In genomic region chr12:113466770-113467153, GRCh38 we compare ENCODE assay signal across 13 cellular contexts. TPM values are rescaled to one million over a fixed set of nuclear protein-coding genes. Genes with fewer than 3 reads are reported as not detected.
DNase-seq lines count a peak whose midpoint lies in the region; ATAC-seq and TF ChIP-seq lines count a peak whose summit lies in the region.
"Had no signal": no experiment of that assay in that cellular context is flagged by ENCODE, and none has a peak within 500 bp of the region (broad histone marks: within the 10 kb centered on the region; RNA-seq: fewer than 3 reads in every experiment).

No MANE protein-coding gene starts in this region.

- H3K27me3 ChIP-seq in breast epithelium = peaks cover 20 to 98% of the 10 kb centered on the region in 2 donors
- H3K27me3 ChIP-seq in iPS-20b (ENCODE audit: insufficient read depth, low read length) = peaks cover 100% of the 10 kb centered on the region

- no TSS peak for BruUV-seq in MCF 10A (replicated peaks; lab: Mats Ljungman, UMichigan)

- CTCF ChIA-PET in MCF 10A (lab: Yijun Ruan, JAX) = interaction anchor here (1.0 kb wide), 1 partner anchor 446 kb away, joined by 3 read pairs; no protein-coding TSS in a partner anchor

- TF ChIP-seq CTCF in breast epithelium (IDR thresholded peaks at IDR 0.05) = no peak
- no peak for TF ChIP-seq CTCF in MCF 10A (IDR thresholded peaks at IDR 0.05; ENCODE audit: unreplicated experiment)

- H3K27ac ChIP-seq in breast epithelium = no peak overlapping the region
- no peak overlapping the region for H3K27ac ChIP-seq in iPS-20b (ENCODE audit: low read length)
- H3K27ac ChIP-seq: suprapubic skin had no signal

- intact Hi-C loops in breast epithelium (cut with DNase I; ENCODE audit: low total_unique reads) (no loop called here), MCF 10A (cut with micrococcal nuclease) (no loop called here)

- H3K36me3 ChIP-seq in breast epithelium (no peaks in the 10 kb centered on the region), iPS-20b (ENCODE audit: insufficient read depth, low read depth, low read length) (no peaks in the 10 kb centered on the region)
- H3K36me3 ChIP-seq: suprapubic skin had no signal

- peak overlapping the region in 2 of 3 donors; percentile 39 to 61 for H3K4me3 ChIP-seq in breast epithelium
- peak overlapping the region; percentile 70 for H3K4me3 ChIP-seq in iPS-20b (ENCODE audit: low read length)

- no peak overlapping the region for H3K27ac Mint-ChIP-seq in MCF 10A (ENCODE audit: low read depth, unreplicated experiment)
- H3K27ac Mint-ChIP-seq in activated naive CD8-positive, alpha-beta T cell treated with anti-CD3 and anti-CD28 coated beads, Interleukin-2, amount 10 ng/mL, durations not matched to agents 7 days and 5 days = peak overlapping the region; percentile 7
- H3K27ac Mint-ChIP-seq in stimulated activated naive CD8-positive, alpha-beta T cell treated with anti-CD3 and anti-CD28 coated beads, Interleukin-15, amount 100 ng/mL, for 72 hours = no peak overlapping the region

- H3K36me3 Mint-ChIP-seq in MCF 10A (ENCODE audit: insufficient read depth, unreplicated experiment) = no peaks in the 10 kb centered on the region
- H3K36me3 Mint-ChIP-seq in activated naive CD8-positive, alpha-beta T cell treated with anti-CD3 and anti-CD28 coated beads, Interleukin-2, amount 10 ng/mL, durations not matched to agents 7 days and 5 days = no peaks in the 10 kb centered on the region

- H3K4me3 Mint-ChIP-seq in MCF 10A (ENCODE audit: unreplicated experiment) = no peak overlapping the region
- peak overlapping the region; percentile 26 for H3K4me3 Mint-ChIP-seq in activated naive CD8-positive, alpha-beta T cell treated with anti-CD3 and anti-CD28 coated beads, Interleukin-2, amount 10 ng/mL, durations not matched to agents 7 days and 5 days
- H3K4me3 Mint-ChIP-seq in stimulated activated naive CD8-positive, alpha-beta T cell treated with anti-CD3 and anti-CD28 coated beads, Interleukin-15, amount 100 ng/mL, for 72 hours = peak overlapping the region; percentile 59 to 74

- no peak overlapping the region for H3K9ac ChIP-seq in iPS-20b (ENCODE audit: low read depth, low read length)

- POLR2A ChIA-PET in MCF 10A (lab: Yijun Ruan, JAX) = no interaction called here
- POLR2A ChIA-PET in activated naive CD8-positive, alpha-beta T cell treated with anti-CD3 and anti-CD28 coated beads, Interleukin-2, amount 10 ng/mL, durations not matched to agents 7 days and 5 days (lab: Charles Lee) = no interaction called here

- peaks cover 86% of the 10 kb centered on the region for H3K27me3 Mint-ChIP-seq in MCF 10A (ENCODE audit: insufficient read depth, unreplicated experiment)
- H3K27me3 Mint-ChIP-seq in activated naive CD8-positive, alpha-beta T cell treated with anti-CD3 and anti-CD28 coated beads, Interleukin-2, amount 10 ng/mL, durations not matched to agents 7 days and 5 days = peaks cover 79% of the 10 kb centered on the region
- H3K27me3 Mint-ChIP-seq in stimulated activated naive CD8-positive, alpha-beta T cell treated with anti-CD3 and anti-CD28 coated beads, Interleukin-15, amount 100 ng/mL, for 72 hours = peaks cover 94% of the 10 kb centered on the region

- no peak for TF ChIP-seq POLR2A in breast epithelium (IDR thresholded peaks at IDR 0.05)

- peaks cover 8% of the 10 kb centered on the region for H3K9me3 Mint-ChIP-seq in MCF 10A (ENCODE audit: unreplicated experiment)
- peaks cover 3% of the 10 kb centered on the region for H3K9me3 Mint-ChIP-seq in activated naive CD8-positive, alpha-beta T cell treated with anti-CD3 and anti-CD28 coated beads, Interleukin-2, amount 10 ng/mL, durations not matched to agents 7 days and 5 days
- H3K9me3 Mint-ChIP-seq in stimulated activated naive CD8-positive, alpha-beta T cell treated with anti-CD3 and anti-CD28 coated beads, Interleukin-15, amount 100 ng/mL, for 72 hours = no peaks in the 10 kb centered on the region

- no peak for DNase-seq in breast epithelium (ENCODE audit: low spot score in 2 of 2)
- DNase-seq in MCF 10A (ENCODE audit: unreplicated experiment) = no peak
- no peak for DNase-seq in activated naive CD8-positive, alpha-beta T cell treated with anti-CD3 and anti-CD28 coated beads, Interleukin-2, amount 10 ng/mL, durations not matched to agents 7 days and 5 days
- DNase-seq in stimulated activated naive CD8-positive, alpha-beta T cell treated with anti-CD3 and anti-CD28 coated beads, Interleukin-15, amount 100 ng/mL, for 72 hours = no peak
- no peak for DNase-seq in dermis blood vessel endothelial cell
- DNase-seq in stimulated activated naive CD4-positive, alpha-beta T cell (lab: John Stamatoyannopoulos, UW) = no peak
- DNase-seq: AML-193; cerebellar nuclear complex; stimulated activated CD4-positive, alpha-beta T cell treated with anti-CD3 and anti-CD28 coated beads, Interleukin-2, amount 100 ng/mL, for 24 hours had no signal

- peaks cover 13 to 27% of the 10 kb centered on the region in 2 donors for H3K4me1 ChIP-seq in breast epithelium
- peaks cover 22% of the 10 kb centered on the region; the same call in 1 of the 2 replicates for H3K4me1 ChIP-seq in iPS-20b (ENCODE audit: insufficient read depth, low read length)

- ATAC-seq in activated naive CD8-positive, alpha-beta T cell treated with anti-CD3 and anti-CD28 coated beads, Interleukin-2, amount 10 ng/mL, durations not matched to agents 7 days and 5 days (ENCODE audit: low read depth) = no peak
- no peak for ATAC-seq in stimulated activated naive CD8-positive, alpha-beta T cell treated with anti-CD3 and anti-CD28 coated beads, Interleukin-15, amount 100 ng/mL, for 72 hours
- ATAC-seq in HG02970 (IDR thresholded peaks at IDR 0.05; ENCODE audit: low FRiP score, unreplicated experiment) = no peak

- H3K4me1 Mint-ChIP-seq in MCF 10A (ENCODE audit: insufficient read depth, unreplicated experiment) = peaks cover 6% of the 10 kb centered on the region
- peaks cover 25% of the 10 kb centered on the region for H3K4me1 Mint-ChIP-seq in activated naive CD8-positive, alpha-beta T cell treated with anti-CD3 and anti-CD28 coated beads, Interleukin-2, amount 10 ng/mL, durations not matched to agents 7 days and 5 days
- peaks cover 36% of the 10 kb centered on the region for H3K4me1 Mint-ChIP-seq in stimulated activated naive CD8-positive, alpha-beta T cell treated with anti-CD3 and anti-CD28 coated beads, Interleukin-15, amount 100 ng/mL, for 72 hours

- no peaks in the 10 kb centered on the region for H3K9me3 ChIP-seq in breast epithelium
- H3K9me3 ChIP-seq in iPS-20b (ENCODE audit: insufficient read depth, low read depth, low read length) = peaks cover 9% of the 10 kb centered on the region; the same call in 1 of the 2 replicates
- H3K9me3 ChIP-seq: suprapubic skin had no signal

RNA-seq across cellular contexts. Expression of gene LHX5, which starts 4.9 kb away (rescaled TPM):
- total RNA-seq in breast epithelium (not detected), MCF 10A (2022) (not detected in 2 replicates), dermis blood vessel endothelial cell (0.05 TPM in 1 of 2 replicates, not detected in the other)
- not detected for total RNA-seq in activated naive CD8-positive, alpha-beta T cell treated with anti-CD3 and anti-CD28 coated beads, Interleukin-2, amount 10 ng/mL, durations not matched to agents 7 days and 5 days
- total RNA-seq: suprapubic skin; T-helper 2 cell treated with Interferon-gamma antibody and Interleukin-4, amounts not matched to agents 100 ng/mL and 5 ng/mL, for 36 hours had no signal

RNA-seq across cellular contexts. Expression of gene SDSL, which starts 44.6 kb away (rescaled TPM):
- 1 to 10 TPM; 4.6 to 4.9 (median 4.8) TPM for total RNA-seq in breast epithelium
- 21.1 and 32.7 TPM in 2 replicates for total RNA-seq in MCF 10A (2022)
- 1 to 10 TPM in 1 of 2 experiments, under 1 TPM in 1; 0.85 to 1.2 TPM for total RNA-seq in activated naive CD8-positive, alpha-beta T cell treated with anti-CD3 and anti-CD28 coated beads, Interleukin-2, amount 10 ng/mL, durations not matched to agents 7 days and 5 days
- total RNA-seq in dermis blood vessel endothelial cell = 2.4 and 3.3 TPM in 2 replicates
